Comparison of ENCODE assay signal across 9 cellular contexts in genomic region chr5:159310492-159310891, GRCh38. TPM values are rescaled to one million over a fixed set of nuclear protein-coding genes. Genes with fewer than 3 reads are reported as not detected.
DNase-seq lines count a peak whose midpoint lies in the region; ATAC-seq, FAIRE-seq and TF ChIP-seq lines count a peak whose summit lies in the region.
"Had no signal": no experiment of that assay in that cellular context is flagged by ENCODE, and none has a peak within 500 bp of the region (broad histone marks: within the 10 kb centered on the region; RNA-seq: fewer than 3 reads in every experiment).

No MANE protein-coding gene starts in this region.

- peak; percentile 89 to 94 for ATAC-seq in activated T-cell treated with anti-CD3 and anti-CD28 coated beads, Interleukin-2, amount 50 U/mL, for 4 hours

- intact Hi-C loops in CD14-positive monocyte (cut with micrococcal nuclease): loop anchor here in 1 of 2 donors (10.0 kb wide), 1 partner anchor 156 kb away; no protein-coding TSS in a partner anchor

- peaks cover 41% of the 10 kb centered on the region for H3K27me3 ChIP-seq in iPS-20b (ENCODE audit: insufficient read depth, low read length)

- H3K27ac ChIP-seq in iPS-20b (ENCODE audit: low read length): no peak overlapping the region
- H3K27ac ChIP-seq: neutrophil had no signal

- POLR2A ChIA-PET in HEK293T (lab: Yijun Ruan, JAX): no interaction called here

- DNase-seq in activated effector memory CD4-positive, alpha-beta T cell treated with anti-CD3 and anti-CD28 coated beads, Interleukin-2, amount 50 U/mL, for 16 hours: peak; percentile 69
- DNase-seq in activated effector memory CD4-positive, alpha-beta T cell treated with Interleukin-2 at 50 U/mL for 16 hours: no peak
- peak; percentile 14 for DNase-seq in activated T-cell treated with anti-CD3 and anti-CD28 coated beads, Interleukin-2, amount 50 U/mL, for 4 hours
- peak; percentile 6 to 12 for DNase-seq in stimulated activated CD8-positive, alpha-beta memory T cell treated with anti-CD3 and anti-CD28 coated beads, Interleukin-2, amount 100 ng/mL, for 48 hours (ENCODE audit: low read depth in 2 of 2)
- DNase-seq in D721Med (ENCODE audit: insufficient read length, low spot score) (no peak), CD14-positive monocyte (ENCODE audit: low spot score) (no peak), HEK293T (ENCODE audit: extremely low spot score) (no peak)

- FAIRE-seq in D721Med (lab: Jason Lieb, UNC): no peak

- H3K9me3 Mint-ChIP-seq in activated T-cell treated with anti-CD3 and anti-CD28 coated beads, Interleukin-2, amount 50 U/mL, for 4 hours: no peaks in the 10 kb centered on the region
- no peaks in the 10 kb centered on the region for H3K9me3 Mint-ChIP-seq in CD14-positive monocyte

- no peak overlapping the region for H3K27ac Mint-ChIP-seq in CD14-positive monocyte

- CTCF ChIA-PET in HEK293T (lab: Yijun Ruan, JAX): interaction anchor here (0.6 to 1.3 kb wide), 3 partner anchors 21 to 155 kb away, joined by 3 to 4 read pairs (median 4); no protein-coding TSS in a partner anchor

- peak overlapping the region; percentile 57 for H3K4me3 ChIP-seq in iPS-20b (ENCODE audit: low read length)

- H3K4me1 Mint-ChIP-seq in activated T-cell treated with anti-CD3 and anti-CD28 coated beads, Interleukin-2, amount 50 U/mL, for 4 hours (ENCODE audit: low read depth): peaks cover 5% of the 10 kb centered on the region
- peaks cover 9% of the 10 kb centered on the region for H3K4me1 Mint-ChIP-seq in CD14-positive monocyte

- peak overlapping the region; percentile 11 for H3K4me3 Mint-ChIP-seq in activated T-cell treated with anti-CD3 and anti-CD28 coated beads, Interleukin-2, amount 50 U/mL, for 4 hours
- peak overlapping the region in 1 of 2 donors; percentile 71 for H3K4me3 Mint-ChIP-seq in CD14-positive monocyte

- no peaks in the 10 kb centered on the region for H3K36me3 ChIP-seq in iPS-20b (ENCODE audit: insufficient read depth, low read depth, low read length)
- H3K36me3 ChIP-seq: neutrophil had no signal

- no peaks in the 10 kb centered on the region for H3K36me3 Mint-ChIP-seq in activated T-cell treated with anti-CD3 and anti-CD28 coated beads, Interleukin-2, amount 50 U/mL, for 4 hours (ENCODE audit: insufficient read depth)
- no peaks in the 10 kb centered on the region for H3K36me3 Mint-ChIP-seq in CD14-positive monocyte

- H3K4me1 ChIP-seq in iPS-20b (ENCODE audit: insufficient read depth, low read length): no peaks in the 10 kb centered on the region

- H3K9me3 ChIP-seq in iPS-20b (ENCODE audit: insufficient read depth, low read depth, low read length): no peaks in the 10 kb centered on the region
- H3K9me3 ChIP-seq: neutrophil had no signal

- no peak overlapping the region for H3K9ac ChIP-seq in iPS-20b (ENCODE audit: low read depth, low read length)

- peaks cover 15% of the 10 kb centered on the region for H3K27me3 Mint-ChIP-seq in activated T-cell treated with anti-CD3 and anti-CD28 coated beads, Interleukin-2, amount 50 U/mL, for 4 hours (ENCODE audit: low read depth)
- peaks cover 17 to 23% (median 22%) of the 10 kb centered on the region in 3 donors for H3K27me3 Mint-ChIP-seq in CD14-positive monocyte (ENCODE audit: low read depth in 3 of 3)

- TF ChIP-seq CTCF in D721Med (IDR thresholded peaks at IDR 0.05; ENCODE audit: insufficient read depth, missing control alignments) (no peak), CD14-positive monocyte (IDR thresholded peaks at IDR 0.05) (no peak)

TF ChIP-seq in HEK293T, 16 proteins besides CTCF, POLR2A, EP300 and RAD21:
- TF ChIP-seq ARNT (IDR thresholded peaks at IDR 0.05): no peak
- TF ChIP-seq L3MBTL2 (conservative IDR thresholded peaks at IDR 0.05): no peak
- TF ChIP-seq CTBP1 (IDR thresholded peaks at IDR 0.05; ENCODE audit: borderline replicate concordance): no peak
- TF ChIP-seq FOXA1 (IDR thresholded peaks at IDR 0.05): no peak
- no peak for TF ChIP-seq SUZ12 (IDR thresholded peaks at IDR 0.05)
- no peak for TF ChIP-seq BHLHE40 (IDR thresholded peaks at IDR 0.05; ENCODE audit: borderline replicate concordance)
- no peak for TF ChIP-seq FOXM1 (IDR thresholded peaks at IDR 0.05; ENCODE audit: borderline replicate concordance)
- no peak for TF ChIP-seq ELF4 (IDR thresholded peaks at IDR 0.05)
- TF ChIP-seq TARDBP (IDR thresholded peaks at IDR 0.05): no peak
- no peak for TF ChIP-seq LEF1 (IDR thresholded peaks at IDR 0.05; ENCODE audit: borderline replicate concordance)
- no peak for TF ChIP-seq SP1 (IDR thresholded peaks at IDR 0.05)
- no peak for TF ChIP-seq ZNF384 (IDR thresholded peaks at IDR 0.05)
- TF ChIP-seq, protein P1, sequence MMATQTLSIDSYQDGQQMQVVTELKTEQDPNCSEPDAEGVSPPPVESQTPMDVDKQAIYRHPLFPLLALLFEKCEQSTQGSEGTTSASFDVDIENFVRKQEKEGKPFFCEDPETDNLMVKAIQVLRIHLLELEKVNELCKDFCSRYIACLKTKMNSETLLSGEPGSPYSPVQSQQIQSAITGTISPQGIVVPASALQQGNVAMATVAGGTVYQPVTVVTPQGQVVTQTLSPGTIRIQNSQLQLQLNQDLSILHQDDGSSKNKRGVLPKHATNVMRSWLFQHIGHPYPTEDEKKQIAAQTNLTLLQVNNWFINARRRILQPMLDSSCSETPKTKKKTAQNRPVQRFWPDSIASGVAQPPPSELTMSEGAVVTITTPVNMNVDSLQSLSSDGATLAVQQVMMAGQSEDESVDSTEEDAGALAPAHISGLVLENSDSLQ (IDR thresholded peaks at IDR 0.05): no peak
- no peak for TF ChIP-seq NFRKB (IDR thresholded peaks at IDR 0.05)
- no peak for TF ChIP-seq FOXK2 (IDR thresholded peaks at IDR 0.05)
- no peak for TF ChIP-seq HDGF (IDR thresholded peaks at IDR 0.05; ENCODE audit: borderline replicate concordance)

RNA-seq across cellular contexts. Expression of gene IL12B, which starts 19.8 kb away (rescaled TPM):
- not detected for total RNA-seq in activated T-cell treated with anti-CD3 and anti-CD28 coated beads, Interleukin-2, amount 50 U/mL, for 4 hours
- polyA plus RNA-seq in CD14-positive monocyte: not detected

RNA-seq across cellular contexts. Expression of gene UBLCP1, which starts 47.4 kb away (rescaled TPM):
- total RNA-seq in activated T-cell treated with anti-CD3 and anti-CD28 coated beads, Interleukin-2, amount 50 U/mL, for 4 hours: 10 to 100 TPM; 39.7 to 43.9 (median 42.7) TPM
- 10 to 100 TPM; 22.7 to 31.5 TPM for polyA plus RNA-seq in CD14-positive monocyte

Comparison
In these comparisons a context has a peak if more than half of its experiments do, and no peak if none do; other contexts are left out.
1. DNase-seq: peak in activated effector memory CD4-positive, alpha-beta T cell treated with anti-CD3 and anti-CD28 coated beads, Interleukin-2, amount 50 U/mL, for 16 hours (single experiment), activated T-cell treated with anti-CD3 and anti-CD28 coated beads, Interleukin-2, amount 50 U/mL, for 4 hours (single experiment) and stimulated activated CD8-positive, alpha-beta memory T cell treated with anti-CD3 and anti-CD28 coated beads, Interleukin-2, amount 100 ng/mL, for 48 hours (2 of 2); none in activated effector memory CD4-positive, alpha-beta T cell treated with Interleukin-2 at 50 U/mL for 16 hours (single experiment), D721Med (single experiment), CD14-positive monocyte (single experiment) and HEK293T (single experiment).